27 cellular contexts compared by ENCODE assay signal in genomic region chr17:35322749-35323148, GRCh38.
"Had no signal": no experiment of that assay in that cellular context is flagged by ENCODE, and none has a peak within 500 bp of the region (broad histone marks: within the 10 kb centered on the region; RNA-seq: fewer than 3 reads in every experiment).

No MANE protein-coding gene starts in this region.

- H3K27ac ChIP-seq: stomach, suprapubic skin, testis, thoracic aorta, thyroid gland, tibial artery, tibial nerve, transverse colon, upper lobe of left lung, upper lobe of right lung, uterus, vagina had no signal

- ATAC-seq: stimulated activated effector memory CD8-positive, alpha-beta T cell treated with anti-CD3 and anti-CD28 coated beads, Interleukin-12 subunit alpha, Interleukin-12 subunit beta, amount 100 ng/mL, for 72 hours; stimulated activated memory B cell treated with anti-CD40 and anti-IgM and Interleukin-4, amounts not matched to agents 10 μg/mL and 1 μg/mL and 100 μg/mL, for 72 hours; stimulated activated naive B cell treated with anti-CD40 and anti-IgM and Interleukin-4, amounts not matched to agents 10 μg/mL and 1 μg/mL and 100 μg/mL, for 72 hours; stimulated activated naive CD8-positive, alpha-beta T cell treated with anti-CD3 and anti-CD28 coated beads, Interleukin-15, amount 100 ng/mL, for 72 hours; stimulated activated naive CD8-positive, alpha-beta T cell treated with anti-CD3 and anti-CD28 coated beads, Interleukin-15, Interleukin-2, amounts not matched to agents 100 U/mL and 50 U/mL, for 24 hours; upper lobe of right lung had no signal

- DNase-seq: stimulated activated CD4-positive, alpha-beta T cell treated with anti-CD3 and anti-CD28 coated beads, Interleukin-2, amount 100 ng/mL, for 48 hours; stimulated activated CD4-positive, alpha-beta T cell treated with anti-CD3 and anti-CD28 coated beads, Interleukin-4, amount 100 ng/mL, for 1 hour; stimulated activated CD4-positive, alpha-beta T cell treated with anti-CD3 and anti-CD28 coated beads, Interleukin-4, amount 100 ng/mL, for 24 hours; stimulated activated CD4-positive, alpha-beta T cell treated with anti-CD3 and anti-CD28 coated beads, Interleukin-4, amount 100 ng/mL, for 4 hours; stimulated activated CD8-positive, alpha-beta memory T cell treated with anti-CD3 and anti-CD28 coated beads, Interleukin-4, amount 100 ng/mL, for 48 hours; stimulated activated naive B cell treated with anti-CD40 and anti-IgM and Interleukin-4, amounts not matched to agents 10 μg/mL and 1 μg/mL and 100 μg/mL, for 72 hours; stimulated activated naive CD4-positive, alpha-beta T cell; stimulated activated naive CD4-positive, alpha-beta T cell treated with Interleukin-2 at 50 U/mL for 16 hours; stimulated activated naive CD8-positive, alpha-beta T cell treated with anti-CD3 and anti-CD28 coated beads, Interleukin-15, amount 100 ng/mL, for 72 hours; stimulated activated naive CD8-positive, alpha-beta T cell treated with anti-CD3 and anti-CD28 coated beads, Interleukin-15, Interleukin-2, amounts not matched to agents 100 U/mL and 50 U/mL, for 24 hours; stomach; substantia nigra; testis; thyroid gland; tibial artery; transverse colon; trophoblast cell; upper lobe of left lung; upper lobe of right lung; uterus had no signal

- H3K4me1 ChIP-seq: stomach, suprapubic skin, testis, thyroid gland, tibial artery, tibial nerve, transverse colon, upper lobe of left lung, upper lobe of right lung, uterus, vagina had no signal

- H3K4me3 ChIP-seq: stomach, suprapubic skin, testis, thoracic aorta, thyroid gland, tibial artery, tibial nerve, transverse colon, upper lobe of left lung, upper lobe of right lung, uterus, vagina had no signal

- H3K36me3 ChIP-seq: stomach, suprapubic skin, thoracic aorta, thyroid gland, transverse colon, upper lobe of left lung, upper lobe of right lung, uterus, vagina had no signal

- FAIRE-seq: urothelium cell line had no signal

- H3K9me3 ChIP-seq: suprapubic skin, testis, thoracic aorta, thyroid gland, tibial artery, transverse colon, upper lobe of right lung, uterus, vagina had no signal
